ENCODE assay signal across 8 cellular contexts in the genomic region with DNA sequence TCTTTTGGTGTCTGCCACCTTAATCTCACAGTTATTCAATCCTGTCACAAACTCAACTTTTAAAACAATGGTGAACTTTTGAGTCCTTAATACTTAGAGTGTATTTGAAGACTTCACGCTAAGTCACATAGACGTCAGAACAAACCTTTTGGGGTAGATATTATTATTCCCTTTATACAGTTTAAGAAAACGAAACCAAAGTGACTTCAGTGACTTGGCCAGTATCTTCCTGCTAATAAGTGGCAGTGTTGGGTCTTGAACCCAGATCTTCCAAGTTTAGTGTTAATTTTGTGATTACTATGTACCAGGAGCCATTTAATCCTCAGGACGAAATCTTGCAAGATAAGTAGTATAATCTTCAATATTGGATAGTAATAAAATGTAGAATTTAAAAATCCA. TPM values are rescaled to one million over a fixed set of nuclear protein-coding genes. Genes with fewer than 3 reads are reported as not detected.
DNase-seq lines count a peak whose midpoint lies in the region; ATAC-seq and TF ChIP-seq lines count a peak whose summit lies in the region.

No MANE protein-coding gene starts in this region.

- 32% methylated on average over 4 of the region's 4 CpGs for WGBS in thymus

- H3K27me3 Mint-ChIP-seq in WTC11 (ENCODE audit: low read depth) = peaks cover 34% of the 10 kb centered on the region

- H3K4me1 Mint-ChIP-seq in WTC11 = peaks cover 9% of the 10 kb centered on the region; the same call in 1 of the 2 replicates

- DNase-seq in SIG-M5 treated with dmso at 0.1 percent for 504 hours (lab: John Stamatoyannopoulos, UW; ENCODE audit: unreplicated experiment) (peak; percentile 13), SIG-M5 (lab: John Stamatoyannopoulos, UW) (no peak), WTC11 (ENCODE audit: low spot score) (no peak), NCI-H2171 treated with DMSO at 0.1 percent for 48 hours (lab: John Stamatoyannopoulos, UW) (no peak), NCI-H2081 treated with DMSO at 0.1 percent for 48 hours (lab: John Stamatoyannopoulos, UW) (no peak)

- H3K9me3 Mint-ChIP-seq in WTC11 = no peaks in the 10 kb centered on the region

- H3K27me3 ChIP-seq in thymus (ENCODE audit: control insufficient read depth, insufficient read depth) = no peaks in the 10 kb centered on the region

- H3K9me3 ChIP-seq in iPS-18c (ENCODE audit: control insufficient read depth, insufficient read depth, low read length) (no peaks in the 10 kb centered on the region), thymus (ENCODE audit: control insufficient read depth) (no peaks in the 10 kb centered on the region)

- peak overlapping the region; percentile 86 for H3K27ac ChIP-seq in thymus (ENCODE audit: low read depth)

- H3K36me3 Mint-ChIP-seq in WTC11 = peaks cover 8% of the 10 kb centered on the region

- H3K36me3 ChIP-seq in thymus (ENCODE audit: control insufficient read depth, insufficient read depth) = no peaks in the 10 kb centered on the region

- ATAC-seq in HG02981 (IDR thresholded peaks at IDR 0.05; ENCODE audit: unreplicated experiment) (peak; percentile 13), WTC11 (no peak)

- POLR2A ChIA-PET in WTC11 (lab: Charles Lee) = interaction anchor here (0.6 to 0.8 kb wide), 2 partner anchors 120 to 146 kb away, joined by 3 read pairs; no protein-coding TSS in a partner anchor

- peaks cover 4% of the 10 kb centered on the region for H3K4me1 ChIP-seq in thymus (ENCODE audit: control insufficient read depth, insufficient read depth, low read length)

- CTCF ChIA-PET in WTC11 (lab: Charles Lee) = interaction anchor here (1.0 to 1.3 kb wide), 3 partner anchors 10 to 428 kb away, joined by 4 to 7 read pairs (median 4); no protein-coding TSS in a partner anchor

- H3K4me3 Mint-ChIP-seq in WTC11 = peak overlapping the region; percentile 86

- peak overlapping the region; percentile 97 for H3K4me3 ChIP-seq in iPS-18c (ENCODE audit: insufficient read depth, low read depth, low read length)
- H3K4me3 ChIP-seq in thymus (ENCODE audit: low read length) = peak overlapping the region; percentile 82

- peak overlapping the region; percentile 32; the same call in 1 of the 2 replicates for H3K27ac Mint-ChIP-seq in WTC11

- no peak for TF ChIP-seq CTCF in WTC11 (IDR thresholded peaks at IDR 0.05)

TF ChIP-seq in WTC11, 78 proteins besides CTCF, POLR2A, EP300 and RAD21 (continues in another document):
- TF ChIP-seq CBFB (CRISPR knock-in tag; IDR thresholded peaks at IDR 0.05; ENCODE audit: low read depth) (no peak), EMX1 (CRISPR knock-in tag; IDR thresholded peaks at IDR 0.05) (no peak), HMGA2 (CRISPR knock-in tag; IDR thresholded peaks at IDR 0.05) (no peak), ZNF121 (CRISPR knock-in tag; IDR thresholded peaks at IDR 0.05) (no peak), RELA (CRISPR knock-in tag; IDR thresholded peaks at IDR 0.05; ENCODE audit: borderline replicate concordance) (no peak), ELF4 (CRISPR knock-in tag; IDR thresholded peaks at IDR 0.05; ENCODE audit: low read depth) (no peak), ARID4B (CRISPR knock-in tag; IDR thresholded peaks at IDR 0.05; ENCODE audit: borderline replicate concordance) (no peak), RORB (CRISPR knock-in tag; IDR thresholded peaks at IDR 0.05) (no peak), NFE2L1 (CRISPR knock-in tag; IDR thresholded peaks at IDR 0.05) (no peak), TEAD4 (CRISPR knock-in tag; IDR thresholded peaks at IDR 0.05) (no peak), JUN (CRISPR knock-in tag; IDR thresholded peaks at IDR 0.05) (no peak)
- TF ChIP-seq, protein P1, sequence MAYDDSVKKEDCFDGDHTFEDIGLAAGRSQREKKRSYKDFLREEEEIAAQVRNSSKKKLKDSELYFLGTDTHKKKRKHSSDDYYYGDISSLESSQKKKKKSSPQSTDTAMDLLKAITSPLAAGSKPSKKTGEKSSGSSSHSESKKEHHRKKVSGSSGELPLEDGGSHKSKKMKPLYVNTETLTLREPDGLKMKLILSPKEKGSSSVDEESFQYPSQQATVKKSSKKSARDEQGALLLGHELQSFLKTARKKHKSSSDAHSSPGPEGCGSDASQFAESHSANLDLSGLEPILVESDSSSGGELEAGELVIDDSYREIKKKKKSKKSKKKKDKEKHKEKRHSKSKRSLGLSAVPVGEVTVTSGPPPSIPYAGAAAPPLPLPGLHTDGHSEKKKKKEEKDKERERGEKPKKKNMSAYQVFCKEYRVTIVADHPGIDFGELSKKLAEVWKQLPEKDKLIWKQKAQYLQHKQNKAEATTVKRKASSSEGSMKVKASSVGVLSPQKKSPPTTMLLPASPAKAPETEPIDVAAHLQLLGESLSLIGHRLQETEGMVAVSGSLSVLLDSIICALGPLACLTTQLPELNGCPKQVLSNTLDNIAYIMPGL (CRISPR knock-in tag; IDR thresholded peaks at IDR 0.05) = no peak
- TF ChIP-seq, protein P2, sequence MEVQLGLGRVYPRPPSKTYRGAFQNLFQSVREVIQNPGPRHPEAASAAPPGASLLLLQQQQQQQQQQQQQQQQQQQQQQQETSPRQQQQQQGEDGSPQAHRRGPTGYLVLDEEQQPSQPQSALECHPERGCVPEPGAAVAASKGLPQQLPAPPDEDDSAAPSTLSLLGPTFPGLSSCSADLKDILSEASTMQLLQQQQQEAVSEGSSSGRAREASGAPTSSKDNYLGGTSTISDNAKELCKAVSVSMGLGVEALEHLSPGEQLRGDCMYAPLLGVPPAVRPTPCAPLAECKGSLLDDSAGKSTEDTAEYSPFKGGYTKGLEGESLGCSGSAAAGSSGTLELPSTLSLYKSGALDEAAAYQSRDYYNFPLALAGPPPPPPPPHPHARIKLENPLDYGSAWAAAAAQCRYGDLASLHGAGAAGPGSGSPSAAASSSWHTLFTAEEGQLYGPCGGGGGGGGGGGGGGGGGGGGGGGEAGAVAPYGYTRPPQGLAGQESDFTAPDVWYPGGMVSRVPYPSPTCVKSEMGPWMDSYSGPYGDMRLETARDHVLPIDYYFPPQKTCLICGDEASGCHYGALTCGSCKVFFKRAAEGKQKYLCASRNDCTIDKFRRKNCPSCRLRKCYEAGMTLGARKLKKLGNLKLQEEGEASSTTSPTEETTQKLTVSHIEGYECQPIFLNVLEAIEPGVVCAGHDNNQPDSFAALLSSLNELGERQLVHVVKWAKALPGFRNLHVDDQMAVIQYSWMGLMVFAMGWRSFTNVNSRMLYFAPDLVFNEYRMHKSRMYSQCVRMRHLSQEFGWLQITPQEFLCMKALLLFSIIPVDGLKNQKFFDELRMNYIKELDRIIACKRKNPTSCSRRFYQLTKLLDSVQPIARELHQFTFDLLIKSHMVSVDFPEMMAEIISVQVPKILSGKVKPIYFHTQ (CRISPR knock-in tag; IDR thresholded peaks at IDR 0.05) = no peak
- TF ChIP-seq, protein P3, sequence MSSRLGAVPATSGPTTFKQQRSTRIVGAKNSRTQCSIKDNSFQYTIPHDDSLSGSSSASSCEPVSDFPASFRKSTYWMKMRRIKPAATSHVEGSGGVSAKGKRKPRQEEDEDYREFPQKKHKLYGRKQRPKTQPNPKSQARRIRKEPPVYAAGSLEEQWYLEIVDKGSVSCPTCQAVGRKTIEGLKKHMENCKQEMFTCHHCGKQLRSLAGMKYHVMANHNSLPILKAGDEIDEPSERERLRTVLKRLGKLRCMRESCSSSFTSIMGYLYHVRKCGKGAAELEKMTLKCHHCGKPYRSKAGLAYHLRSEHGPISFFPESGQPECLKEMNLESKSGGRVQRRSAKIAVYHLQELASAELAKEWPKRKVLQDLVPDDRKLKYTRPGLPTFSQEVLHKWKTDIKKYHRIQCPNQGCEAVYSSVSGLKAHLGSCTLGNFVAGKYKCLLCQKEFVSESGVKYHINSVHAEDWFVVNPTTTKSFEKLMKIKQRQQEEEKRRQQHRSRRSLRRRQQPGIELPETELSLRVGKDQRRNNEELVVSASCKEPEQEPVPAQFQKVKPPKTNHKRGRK (CRISPR knock-in tag; IDR thresholded peaks at IDR 0.05; ENCODE audit: borderline replicate concordance) = no peak

RNA-seq across cellular contexts. Expression of gene CEP295, which starts 0.7 kb away (rescaled TPM):
- 14.7 to 15.9 TPM (median 14.8 TPM) in 3 replicates for total RNA-seq in WTC11 (2021)
- 12.1 TPM for polyA plus RNA-seq in thymus
